Comparison of ENCODE assay signal across 10 cellular contexts in genomic region chr12:6333566-6333965, GRCh38. TPM values are rescaled to one million over a fixed set of nuclear protein-coding genes. Genes with fewer than 3 reads are reported as not detected.
DNase-seq lines count a peak whose midpoint lies in the region; TF ChIP-seq lines count a peak whose summit lies in the region.
"Had no signal": no experiment of that assay in that cellular context is flagged by ENCODE, and none has a peak within 500 bp of the region (broad histone marks: within the 10 kb centered on the region; RNA-seq: fewer than 3 reads in every experiment).

No MANE protein-coding gene starts in this region.

- no peaks in the 10 kb centered on the region for H4K20me1 ChIP-seq in OCI-LY7 (ENCODE audit: insufficient read depth, low read length)

- TF ChIP-seq CTCF in tibial nerve (IDR thresholded peaks at IDR 0.05) (no peak), OCI-LY7 (conservative IDR thresholded peaks at IDR 0.05; ENCODE audit: low read length) (no peak)

- no peak for TF ChIP-seq EP300 in tibial nerve (IDR thresholded peaks at IDR 0.05)

- H2AFZ ChIP-seq in OCI-LY7 (ENCODE audit: low read length), result no peak overlapping the region

- CTCF ChIA-PET in OCI-LY7 (lab: Charles Lee; ENCODE audit: unreplicated experiment), result no interaction called here

- H3K79me2 ChIP-seq in OCI-LY7 (ENCODE audit: insufficient read depth, low read depth, low read length), result peaks cover 35% of the 10 kb centered on the region; the same call in 1 of the 2 replicates

- WGBS in tibial nerve, 2 donors, result 73 to 78% methylated on average over 9 of the region's 9 CpGs

- H3K36me3 ChIP-seq in tibial nerve (peaks cover 5 to 61% (median 25%) of the 10 kb centered on the region in 3 donors), OCI-LY7 (ENCODE audit: insufficient read depth, low read length) (peaks cover 57% of the 10 kb centered on the region)

- no peaks in the 10 kb centered on the region for H3K9me2 ChIP-seq in OCI-LY7 (ENCODE audit: insufficient read depth, low read length)

- intact Hi-C loops in OCI-LY7 (cut with micrococcal nuclease; ENCODE audit: unreplicated experiment), result no loop called here

- BruUV-seq in OCI-LY7 (replicated peaks; lab: Mats Ljungman, UMichigan), result no TSS peak

- H3K27me3 ChIP-seq in tibial nerve, result no peaks in the 10 kb centered on the region

- peak overlapping the region; percentile 42 for H3K4me3 Mint-ChIP-seq in activated T-cell treated with anti-CD3 and anti-CD28 coated beads, Interleukin-2, amount 50 U/mL, for 24 hours
- peak overlapping the region; percentile 78 for H3K4me3 Mint-ChIP-seq in activated naive CD8-positive, alpha-beta T cell

- H3K4me2 ChIP-seq in OCI-LY7 (ENCODE audit: low read length), result no peak overlapping the region
- H3K4me2 ChIP-seq: KMS-11 had no signal

- TF ChIP-seq POLR2A in tibial nerve (IDR thresholded peaks at IDR 0.05), result no peak

- H3K4me1 ChIP-seq in tibial nerve, result peaks cover 0 to 99% (median 77%) of the 10 kb centered on the region in 4 donors
- H3K4me1 ChIP-seq in OCI-LY7 (ENCODE audit: insufficient read depth, low read length, poor library complexity, severe bottlenecking), result peaks cover 60% of the 10 kb centered on the region

- H3K4me1 Mint-ChIP-seq in activated T-cell treated with anti-CD3 and anti-CD28 coated beads, Interleukin-2, amount 50 U/mL, for 24 hours (ENCODE audit: low read depth), result peaks cover 4% of the 10 kb centered on the region
- peaks cover 45% of the 10 kb centered on the region for H3K4me1 Mint-ChIP-seq in activated naive CD8-positive, alpha-beta T cell (ENCODE audit: low read depth)

- H3K9me3 Mint-ChIP-seq in activated T-cell treated with anti-CD3 and anti-CD28 coated beads, Interleukin-2, amount 50 U/mL, for 24 hours, result no peaks in the 10 kb centered on the region
- H3K9me3 Mint-ChIP-seq in activated naive CD8-positive, alpha-beta T cell (ENCODE audit: low read depth), result no peaks in the 10 kb centered on the region

- H3K27ac ChIP-seq in tibial nerve (peak overlapping the region; percentile 93 to 99 (median 99)), OCI-LY7 (ENCODE audit: low read depth, low read length, poor library complexity, severe bottlenecking) (no peak overlapping the region)
- H3K27ac ChIP-seq: KMS-11 had no signal

- no peak overlapping the region for H3K4me3 ChIP-seq in tibial nerve
- no peak overlapping the region for H3K4me3 ChIP-seq in OCI-LY7 (ENCODE audit: low read depth, low read length, poor library complexity, severe bottlenecking)

- POLR2A ChIA-PET in OCI-LY7 (lab: Charles Lee), result interaction anchor here (1.1 to 4.0 kb wide), 2 partner anchors 26 to 34 kb away, joined by 3 to 55 read pairs; no protein-coding TSS in a partner anchor

- peaks cover 70% of the 10 kb centered on the region for H3K36me3 Mint-ChIP-seq in activated T-cell treated with anti-CD3 and anti-CD28 coated beads, Interleukin-2, amount 50 U/mL, for 24 hours (ENCODE audit: low read depth)
- H3K36me3 Mint-ChIP-seq in activated naive CD8-positive, alpha-beta T cell, result peaks cover 9% of the 10 kb centered on the region

- DNase-seq in activated T-cell treated with anti-CD3 and anti-CD28 coated beads, Interleukin-2, amount 50 U/mL, for 24 hours, result no peak
- DNase-seq in activated T-cell treated with anti-CD3 and anti-CD28 coated beads, Interleukin-2, amount 50 U/mL, for 1 hour, result no peak
- peak; percentile 62 for DNase-seq in kidney tubule cell (ENCODE audit: low spot score)
- DNase-seq in tibial nerve (ENCODE audit: low spot score in 2 of 2), result no peak
- no peak for DNase-seq in OCI-LY7 (ENCODE audit: low spot score)
- no peak for DNase-seq in stimulated activated naive CD4-positive, alpha-beta T cell (lab: John Stamatoyannopoulos, UW)
- DNase-seq in H4 (ENCODE audit: low spot score), result no peak
- DNase-seq: stimulated activated CD4-positive, alpha-beta T cell treated with anti-CD3 and anti-CD28 coated beads, Interleukin-4, amount 100 ng/mL, for 1 hour had no signal

- no peaks in the 10 kb centered on the region for H3K27me3 Mint-ChIP-seq in activated T-cell treated with anti-CD3 and anti-CD28 coated beads, Interleukin-2, amount 50 U/mL, for 24 hours
- H3K27me3 Mint-ChIP-seq in activated naive CD8-positive, alpha-beta T cell, result no peaks in the 10 kb centered on the region

- no peaks in the 10 kb centered on the region for H3K9me3 ChIP-seq in tibial nerve
- H3K9me3 ChIP-seq in OCI-LY7 (ENCODE audit: low read length), result no peaks in the 10 kb centered on the region

- H3K27ac Mint-ChIP-seq in activated T-cell treated with anti-CD3 and anti-CD28 coated beads, Interleukin-2, amount 50 U/mL, for 24 hours, result peak overlapping the region; percentile 87
- H3K27ac Mint-ChIP-seq in activated naive CD8-positive, alpha-beta T cell, result no peak overlapping the region

RNA-seq across cellular contexts. Expression of gene TNFRSF1A, which starts 8.3 kb away (rescaled TPM):
- total RNA-seq in tibial nerve (100 to 1,000 TPM; 196 to 437 (median 306) TPM), OCI-LY7 (2022) (50.9 and 55.7 TPM in 2 replicates)
- total RNA-seq in OCI-LY7 (2014; rRNA removed; shearing (Covaris generic)), result 23.4 and 37.3 TPM in 2 replicates
- 320 and 327 TPM in 2 replicates for total RNA-seq in H4 (2014; rRNA removed; shearing (Covaris generic))

RNA-seq across cellular contexts. Expression of gene PLEKHG6, which starts 23.1 kb away (rescaled TPM):
- total RNA-seq in tibial nerve, result 10 to 100 TPM in 1 of 4 donors, 1 to 10 TPM in 2, not detected in 1; 2.9 to 15.3 (median 7.6) TPM
- total RNA-seq in OCI-LY7 (2014; rRNA removed; shearing (Covaris generic)), result not detected in 2 replicates
- total RNA-seq in OCI-LY7 (2022), result not detected in 2 replicates
- 0.10 TPM in 1 of 2 replicates, not detected in the other for total RNA-seq in H4 (2014; rRNA removed; shearing (Covaris generic))

RNA-seq across cellular contexts. Expression of gene SCNN1A, which starts 41.8 kb away (rescaled TPM):
- total RNA-seq in tibial nerve (10 to 100 TPM; 15.9 to 46.5 (median 18.8) TPM), OCI-LY7 (2022) (1.0 and 1.3 TPM in 2 replicates)
- 0.35 and 0.51 TPM in 2 replicates for total RNA-seq in OCI-LY7 (2014; rRNA removed; shearing (Covaris generic))
- total RNA-seq in H4 (2014; rRNA removed; shearing (Covaris generic)), result 1.7 and 2.1 TPM in 2 replicates

RNA-seq across cellular contexts. Expression of gene LTBR, which starts 50.4 kb away (rescaled TPM):
- total RNA-seq in tibial nerve, result 100 to 1,000 TPM; 119 to 234 (median 151) TPM
- total RNA-seq in OCI-LY7 (2014; rRNA removed; shearing (Covaris generic)), result not detected in 2 replicates
- not detected in 2 replicates for total RNA-seq in OCI-LY7 (2022)
- total RNA-seq in H4 (2014; rRNA removed; shearing (Covaris generic)), result 19.5 and 31.5 TPM in 2 replicates
